In the genomic region with DNA sequence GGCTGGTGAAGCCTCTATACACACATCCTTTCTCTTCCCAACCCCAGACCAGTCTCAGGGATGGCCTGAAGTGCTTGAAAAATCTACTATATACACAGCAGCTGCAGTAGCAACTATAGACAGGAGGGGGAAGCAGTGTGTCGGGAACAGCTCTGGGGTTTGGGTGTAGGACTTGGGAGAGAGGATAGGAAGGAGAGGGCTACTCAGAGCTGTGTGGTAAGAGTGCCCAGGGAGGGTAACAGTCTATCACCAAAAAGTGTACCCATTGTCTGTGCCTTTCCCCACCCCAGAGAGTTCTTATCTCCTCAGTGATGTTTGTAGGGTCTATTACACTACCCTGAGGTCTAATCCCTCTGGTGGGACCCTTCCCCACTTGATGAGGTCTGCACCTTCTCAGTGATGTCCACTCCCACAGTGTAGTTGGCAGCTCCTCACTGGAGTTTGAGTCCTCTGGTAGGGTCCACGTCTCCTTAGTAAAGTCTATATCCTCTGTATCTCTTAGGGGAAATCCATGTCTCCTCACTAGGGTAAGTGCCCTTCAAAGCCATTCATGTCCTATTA, we compare ENCODE assay signal across 8 cellular contexts. TPM values are rescaled to one million over a fixed set of nuclear protein-coding genes. Genes with fewer than 3 reads are reported as not detected.
DNase-seq lines count a peak whose midpoint lies in the region; ATAC-seq and TF ChIP-seq lines count a peak whose summit lies in the region.

No MANE protein-coding gene starts in this region.

- peaks cover 5% of the 10 kb centered on the region for H3K36me3 Mint-ChIP-seq in chondrocyte (ENCODE audit: low read depth)

- intact Hi-C loops in left colon (cut with DNase I, micrococcal nuclease): no loop called here

- DNase-seq in AG08396 (ENCODE audit: low spot score) (peak; percentile 88), GOT3 (lab: John Stamatoyannopoulos, UW) (peak; percentile 63), NCI-H2227 (lab: John Stamatoyannopoulos, UW; ENCODE audit: unreplicated experiment) (peak; percentile 83), chondrocyte (ENCODE audit: low spot score) (no peak), left colon (peak; percentile 79 to 83)
- DNase-seq in stimulated activated CD4-positive, alpha-beta T cell treated with anti-CD3 and anti-CD28 coated beads, Interleukin-15, amount 100 ng/mL, for 24 hours: peak; percentile 73

- H3K27me3 Mint-ChIP-seq in chondrocyte (ENCODE audit: low read depth): no peaks in the 10 kb centered on the region

- peaks cover 43% of the 10 kb centered on the region for H3K4me1 Mint-ChIP-seq in chondrocyte (ENCODE audit: low read depth)

- peak overlapping the region; percentile 92 for H3K4me3 Mint-ChIP-seq in chondrocyte (ENCODE audit: unreplicated experiment)

- no peak overlapping the region for H3K27ac Mint-ChIP-seq in chondrocyte (ENCODE audit: unreplicated experiment)

- no peaks in the 10 kb centered on the region for H3K9me3 Mint-ChIP-seq in chondrocyte (ENCODE audit: low read depth)

- TF ChIP-seq CTCF in VCaP (conservative IDR thresholded peaks at IDR 0.05) (peak; percentile 95), chondrocyte (IDR thresholded peaks at IDR 0.05) (peak; percentile 94)

- ATAC-seq in left colon (peak; percentile 48), HG03521 (IDR thresholded peaks at IDR 0.05; ENCODE audit: unreplicated experiment) (no peak)

- H3K27ac ChIP-seq in VCaP: peak overlapping the region; percentile 86; the same call in 1 of the 2 replicates

RNA-seq across cellular contexts. Expression of a gene that starts 1.5 kb away (rescaled TPM):
- total RNA-seq in chondrocyte (10.4 to 23.9 TPM (median 23.7 TPM) in 3 replicates), left colon (10 to 100 TPM; 20.5 to 22.5 TPM)

RNA-seq across cellular contexts. Expression of a gene that starts 2.2 kb away (rescaled TPM):
- total RNA-seq in chondrocyte (20.5 to 34.8 TPM (median 31.8 TPM) in 3 replicates), left colon (100 to 1,000 TPM; 343 to 383 TPM)

RNA-seq across cellular contexts. Expression of a gene that starts 48.7 kb away (rescaled TPM):
- total RNA-seq in chondrocyte (21.5 to 43.3 TPM (median 42.3 TPM) in 3 replicates), left colon (10 to 100 TPM; 36.1 to 40.0 TPM)
